Comparison of ENCODE assay signal across 12 cellular contexts in genomic region chr3:123300572-123300971, GRCh38.
DNase-seq lines count a peak whose midpoint lies in the region; ATAC-seq and TF ChIP-seq lines count a peak whose summit lies in the region.
"Had no signal": no experiment of that assay in that cellular context is flagged by ENCODE, and none has a peak within 500 bp of the region (broad histone marks: within the 10 kb centered on the region; RNA-seq: fewer than 3 reads in every experiment).

No MANE protein-coding gene starts in this region.

- no peak overlapping the region for H2BK20ac ChIP-seq in H9 (ENCODE audit: low read depth, low read length, poor library complexity, severe bottlenecking)

- in situ Hi-C loops in brain microvascular endothelial cell (cut with HindIII; ENCODE audit: low pct_ligation_motif_present, low sequenced_read_pairs): no loop called here

- H4K8ac ChIP-seq in H9 (replicated peaks; ENCODE audit: insufficient read length, low read depth, low read length): no peak overlapping the region

- no peak overlapping the region for H3K27ac Mint-ChIP-seq in H9
- H3K27ac Mint-ChIP-seq in progenitor cell of endocrine pancreas: no peak overlapping the region
- H3K27ac Mint-ChIP-seq: CD4-positive, CD25-positive, alpha-beta regulatory T cell; GM23338 had no signal

- H3T11ph ChIP-seq in H9 (ENCODE audit: low read length): no peak overlapping the region

- no peak overlapping the region for H3K4me3 Mint-ChIP-seq in H9
- H3K4me3 Mint-ChIP-seq in progenitor cell of endocrine pancreas (ENCODE audit: low read depth): no peak overlapping the region
- H3K4me3 Mint-ChIP-seq: CD4-positive, CD25-positive, alpha-beta regulatory T cell; GM23338 had no signal

- H3K27me3 ChIP-seq in H9 (ENCODE audit: insufficient read depth, low read length) (no peaks in the 10 kb centered on the region), brain microvascular endothelial cell (replicated peaks) (no peaks in the 10 kb centered on the region), lower lobe of right lung (ENCODE audit: low read depth) (no peaks in the 10 kb centered on the region), esophagus squamous epithelium (no peaks in the 10 kb centered on the region)

- H4K5ac ChIP-seq in H9 (ENCODE audit: insufficient read length, low read depth, low read length): no peak overlapping the region

- H3K18ac ChIP-seq in H9 (ENCODE audit: insufficient read length, low read depth, low read length): no peak overlapping the region

- no peak overlapping the region for H3K23ac ChIP-seq in H9 (ENCODE audit: insufficient read length, low read depth, low read length)

- DNase-seq in H9 (no peak), brain microvascular endothelial cell (no peak), lower lobe of right lung (peak; percentile 20), progenitor cell of endocrine pancreas (ENCODE audit: low spot score, unreplicated experiment) (no peak), esophagus squamous epithelium (lab: John Stamatoyannopoulos, UW) (no peak), MV-4-11 (lab: John Stamatoyannopoulos, UW) (no peak)
- DNase-seq: CD4-positive, CD25-positive, alpha-beta regulatory T cell; DMS79; H7 had no signal

- H3K9ac ChIP-seq in H9 (ENCODE audit: extremely low read depth, insufficient read length, low read length): no peak overlapping the region

- no peaks in the 10 kb centered on the region for H3K79me1 ChIP-seq in H9 (ENCODE audit: insufficient read depth, low read depth, low read length, poor library complexity, severe bottlenecking)

- no peak overlapping the region for H2BK5ac ChIP-seq in H9 (ENCODE audit: insufficient read length, low read length)

- no peak overlapping the region for H2BK120ac ChIP-seq in H9 (ENCODE audit: low read depth, low read length, poor library complexity, severe bottlenecking)

- H3K4me1 ChIP-seq in H9 (ENCODE audit: insufficient read depth, low read length) (no peaks in the 10 kb centered on the region), lower lobe of right lung (no peaks in the 10 kb centered on the region), esophagus squamous epithelium (no peaks in the 10 kb centered on the region)

- ATAC-seq in lower lobe of right lung (no peak), HG03342 (IDR thresholded peaks at IDR 0.05; ENCODE audit: unreplicated experiment) (no peak)
- ATAC-seq: GM12878, GM23338 had no signal

- no peak overlapping the region for H4K91ac ChIP-seq in H9 (ENCODE audit: insufficient read length, low read depth, low read length)

- no peak overlapping the region for H2AFZ ChIP-seq in H9 (ENCODE audit: low read length)
- H2AFZ ChIP-seq: GM23338 had no signal

- H3K27ac ChIP-seq in H9 (ENCODE audit: insufficient read length, low read depth, low read length) (no peak overlapping the region), brain microvascular endothelial cell (no peak overlapping the region), lower lobe of right lung (no peak overlapping the region), esophagus squamous epithelium (no peak overlapping the region)

- TF ChIP-seq CTCF in H9 (conservative IDR thresholded peaks at IDR 0.05) (0 out of 3 replicates have a peak, but pooled peaks have one; percentile 12), brain microvascular endothelial cell (IDR thresholded peaks at IDR 0.05; ENCODE audit: low read depth, low read length, missing control alignments) (peak; percentile 7), lower lobe of right lung (IDR thresholded peaks at IDR 0.05) (no peak), progenitor cell of endocrine pancreas (IDR thresholded peaks at IDR 0.05; ENCODE audit: unreplicated experiment) (no peak), esophagus squamous epithelium (IDR thresholded peaks at IDR 0.05) (no peak)

- no CpG with 5 or more reads among the region's 8 CpGs for WGBS in H9 (ENCODE audit: extremely low coverage, insufficient read length, low lambda C conversion rate)
- 48 to 60% methylated on average over 3 to 4 of the region's 8 CpGs for WGBS in esophagus squamous epithelium, 2 donors

- no peaks in the 10 kb centered on the region for H3K4me1 Mint-ChIP-seq in H9
- no peaks in the 10 kb centered on the region for H3K4me1 Mint-ChIP-seq in progenitor cell of endocrine pancreas (ENCODE audit: low read depth)
- H3K4me1 Mint-ChIP-seq: CD4-positive, CD25-positive, alpha-beta regulatory T cell had no signal

- H3K23me2 ChIP-seq in H9 (ENCODE audit: insufficient read length, low read depth, low read length, poor library complexity, severe bottlenecking): no peaks in the 10 kb centered on the region

- intact Hi-C loops in lower lobe of right lung (cut with DNase I): no loop called here
- intact Hi-C loops in esophagus squamous epithelium (cut with DNase I): no loop called here

- no peak overlapping the region for H2BK15ac ChIP-seq in H9 (ENCODE audit: low read depth, low read length)

- H3K9me3 Mint-ChIP-seq in H9 (no peaks in the 10 kb centered on the region; a peak in 1 of 5 replicates), progenitor cell of endocrine pancreas (ENCODE audit: low read depth) (no peaks in the 10 kb centered on the region)
- H3K9me3 Mint-ChIP-seq: GM23338 had no signal

- no peaks in the 10 kb centered on the region for H3K27me3 Mint-ChIP-seq in H9 (ENCODE audit: low read depth)
- no peaks in the 10 kb centered on the region for H3K27me3 Mint-ChIP-seq in progenitor cell of endocrine pancreas
- H3K27me3 Mint-ChIP-seq: CD4-positive, CD25-positive, alpha-beta regulatory T cell had no signal

- no peak overlapping the region for H3K4me3 ChIP-seq in brain microvascular endothelial cell (ENCODE audit: low read depth, low read length)
- no peak overlapping the region for H3K4me3 ChIP-seq in lower lobe of right lung
- no peak overlapping the region for H3K4me3 ChIP-seq in esophagus squamous epithelium
- H3K4me3 ChIP-seq: GM12878, GM23338 had no signal

- no peaks in the 10 kb centered on the region for H3K36me3 ChIP-seq in brain microvascular endothelial cell (replicated peaks)
- H3K36me3 ChIP-seq in lower lobe of right lung: no peaks in the 10 kb centered on the region
- H3K36me3 ChIP-seq in esophagus squamous epithelium: peaks cover 0 to 22% (median 0%) of the 10 kb centered on the region in 3 donors

- no peak for TF ChIP-seq POLR2A in esophagus squamous epithelium (IDR thresholded peaks at IDR 0.05)

- no peak overlapping the region for H2BK12ac ChIP-seq in H9 (ENCODE audit: insufficient read length, low read depth, low read length)

- no peak overlapping the region for H3K4me2 ChIP-seq in H9 (ENCODE audit: insufficient read depth, insufficient read length, low read length)
- H3K4me2 ChIP-seq: GM23338 had no signal

- H4K20me1 ChIP-seq in H9 (ENCODE audit: control insufficient read depth, insufficient read depth, insufficient read length): peaks cover 2% of the 10 kb centered on the region

- H2AK5ac ChIP-seq in H9 (ENCODE audit: insufficient read length, low read length): no peak overlapping the region

- no peak overlapping the region for H3K4ac ChIP-seq in H9 (ENCODE audit: low read depth, low read length)

- no peaks in the 10 kb centered on the region for H3K79me2 ChIP-seq in H9 (ENCODE audit: insufficient read depth, low read length)

- no peak overlapping the region for H3K14ac ChIP-seq in H9 (ENCODE audit: insufficient read depth, low read length)

- H3K36me3 Mint-ChIP-seq in H9 (ENCODE audit: insufficient read depth in 1 of 3, low read depth in 3 of 3) (peaks cover 11 to 24% (median 14%) of the 10 kb centered on the region in 3 experiments), progenitor cell of endocrine pancreas (ENCODE audit: insufficient read depth) (peaks cover 12% of the 10 kb centered on the region)
- H3K36me3 Mint-ChIP-seq: CD4-positive, CD25-positive, alpha-beta regulatory T cell had no signal

- no peak overlapping the region for H3K56ac ChIP-seq in H9 (ENCODE audit: insufficient read length, low read depth, low read length)

- H3K9me3 ChIP-seq in H9 (ENCODE audit: control insufficient read depth, low read depth, low read length) (no peaks in the 10 kb centered on the region), lower lobe of right lung (no peaks in the 10 kb centered on the region), esophagus squamous epithelium (no peaks in the 10 kb centered on the region)

Comparison
In these comparisons a context has a peak if more than half of its experiments do, and no peak if none do; other contexts are left out.
1. CTCF ChIP-seq: peak in H9 (single experiment) and brain microvascular endothelial cell (single experiment); none in lower lobe of right lung (single experiment), progenitor cell of endocrine pancreas (single experiment) and esophagus squamous epithelium (0 of 6).